ENCODE assay signal across 9 cellular contexts in the genomic region with DNA sequence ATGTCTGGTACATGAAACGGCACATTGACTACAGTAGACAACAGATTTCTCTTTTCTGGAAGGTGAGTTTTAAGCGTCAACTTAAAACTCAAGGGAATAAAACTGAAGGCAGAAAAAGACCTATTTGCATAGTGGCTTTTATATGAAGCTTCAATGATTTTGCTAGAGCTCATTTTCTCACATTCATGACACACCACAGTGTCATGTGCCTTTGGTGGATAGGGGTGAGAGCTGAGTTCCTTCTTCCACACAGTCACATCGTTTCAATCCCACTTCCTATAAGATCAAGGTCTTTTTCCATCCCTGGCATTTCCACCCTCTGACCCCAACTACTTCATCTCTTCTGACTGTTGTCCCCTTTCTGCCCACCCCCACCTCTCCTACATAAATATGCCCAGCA. TPM values are rescaled to one million over a fixed set of nuclear protein-coding genes. Genes with fewer than 3 reads are reported as not detected.
A peak's percentile ranks its signal among the peaks of the same experiment; 100 is the strongest.
DNase-seq lines count a peak whose midpoint lies in the region; ATAC-seq and TF ChIP-seq lines count a peak whose summit lies in the region.
"Had no signal": no experiment of that assay in that cellular context is flagged by ENCODE, and none has a peak within 500 bp of the region (broad histone marks: within the 10 kb centered on the region; RNA-seq: fewer than 3 reads in every experiment).

No MANE protein-coding gene starts in this region.

- ATAC-seq in GM19438 (IDR thresholded peaks at IDR 0.05; ENCODE audit: low read depth, unreplicated experiment) (peak; percentile 38), HG03196 (IDR thresholded peaks at IDR 0.05; ENCODE audit: unreplicated experiment) (peak; percentile 36)

- peak overlapping the region; percentile 97 for H3K27ac Mint-ChIP-seq in activated naive CD8-positive, alpha-beta T cell

- peaks cover 24% of the 10 kb centered on the region for H3K36me3 Mint-ChIP-seq in activated naive CD8-positive, alpha-beta T cell

- DNase-seq in GM12865 (ENCODE audit: low read depth) = peak; percentile 79
- no peak for DNase-seq in mucosa of gallbladder (ENCODE audit: low spot score)
- no peak for DNase-seq in D341Med (ENCODE audit: low spot score)
- DNase-seq in NCI-H2196 (lab: John Stamatoyannopoulos, UW; ENCODE audit: unreplicated experiment) = no peak
- DNase-seq in NCI-H2196 treated with DMSO at 0.1 percent for 48 hours (lab: John Stamatoyannopoulos, UW; ENCODE audit: unreplicated experiment) = no peak

- TF ChIP-seq CTCF in GM12865 (IDR thresholded peaks at IDR 0.05; ENCODE audit: insufficient read depth, low read depth, low read length, missing control alignments) = no peak

- H3K27me3 Mint-ChIP-seq in activated naive CD8-positive, alpha-beta T cell = no peaks in the 10 kb centered on the region

- peaks cover 87% of the 10 kb centered on the region for H3K4me1 Mint-ChIP-seq in activated naive CD8-positive, alpha-beta T cell (ENCODE audit: low read depth)

- peak overlapping the region; percentile 74 for H3K4me3 Mint-ChIP-seq in activated naive CD8-positive, alpha-beta T cell

- H3K9me3 Mint-ChIP-seq in activated naive CD8-positive, alpha-beta T cell (ENCODE audit: low read depth) = no peaks in the 10 kb centered on the region

- H3K4me3 ChIP-seq in GM12865 (ENCODE audit: low read depth, low read length) = peak overlapping the region; percentile 8; the same call in 1 of the 2 replicates

RNA-seq across cellular contexts. Expression of a gene that starts 31.0 kb away (rescaled TPM):
- 0.98 TPM for total RNA-seq in mucosa of gallbladder
- total RNA-seq: pulmonary artery endothelial cell had no signal
